ENCODE assay signal across 1 cellular context in the genomic region with DNA sequence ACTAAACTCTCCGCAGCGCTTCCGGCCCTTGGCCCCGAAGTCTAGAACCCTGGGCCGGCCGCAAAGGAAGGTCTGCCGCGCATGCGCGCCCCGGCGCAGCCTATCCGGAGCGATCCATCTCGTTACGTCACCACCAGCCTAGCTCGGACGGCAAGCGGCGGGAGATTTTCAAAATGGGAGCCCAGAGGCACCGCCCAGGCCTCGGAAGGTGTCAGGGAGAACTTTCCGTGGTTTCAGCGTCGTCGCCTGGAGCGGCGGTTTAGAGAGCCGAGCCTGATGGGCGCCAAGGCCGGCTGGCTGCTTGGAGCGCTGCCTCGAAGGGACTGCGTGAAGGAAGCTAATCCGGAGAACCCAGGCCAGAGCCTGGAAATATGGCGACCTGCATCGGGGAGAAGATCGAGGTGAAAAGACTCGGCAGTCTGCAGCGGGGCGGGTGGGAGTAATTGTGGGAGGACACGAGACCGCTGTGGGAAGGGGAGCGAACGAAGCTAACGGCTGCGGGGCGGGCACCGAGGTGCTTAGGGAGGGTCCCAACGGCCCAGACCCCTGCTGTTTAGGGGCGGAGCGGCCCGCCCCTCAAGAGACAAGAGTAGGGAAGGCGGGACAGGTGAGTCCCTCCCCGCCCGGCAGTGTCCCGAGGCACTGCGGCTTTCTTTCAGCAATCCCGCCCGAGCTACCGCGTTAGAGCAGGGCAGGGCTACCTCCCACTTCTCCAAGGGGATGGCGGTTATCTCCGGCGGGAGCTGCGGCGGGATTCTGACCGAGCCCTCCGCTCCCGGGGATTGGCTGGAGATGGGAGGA.
TF ChIP-seq lines count a peak whose summit lies in the region.

Gene PLK4 (plus strand): TSS at position 130 of the 801 bp plus-strand sequence. CDS start 242 bp downstream, at position 372.

TF ChIP-seq in K562, 482 proteins besides CTCF, POLR2A, EP300 and RAD21 (continued from another document and continues in another):
- TF ChIP-seq CEBPG (CRISPR knock-in tag; IDR thresholded peaks at IDR 0.05) (peak; percentile 74; the same call in 1 of the 2 replicates), CEBPG (tag; conservative IDR thresholded peaks at IDR 0.05 in 1 of 2, IDR thresholded peaks at IDR 0.05 in 1 of 2) (peak; percentile 27 to 62; a peak in 2 of 4 replicates), ATF1 (CRISPR knock-in tag; IDR thresholded peaks at IDR 0.05) (peak; percentile 41; the same call in 1 of the 2 replicates), ATF1 (tag; IDR thresholded peaks at IDR 0.05) (peak; percentile 96), TBP (optimal IDR thresholded peaks at IDR 0.05; ENCODE audit: low read depth, low read length) (peak; percentile 94), ZNF830 (CRISPR knock-in tag; IDR thresholded peaks at IDR 0.05) (no peak), ZNF239 (CRISPR knock-in tag; IDR thresholded peaks at IDR 0.05) (no peak), SLC30A9 (CRISPR knock-in tag; IDR thresholded peaks at IDR 0.05) (no peak), TFAP4 (CRISPR knock-in tag; IDR thresholded peaks at IDR 0.05; ENCODE audit: borderline replicate concordance) (peak; percentile 70), ZNF766 (CRISPR knock-in tag; conservative IDR thresholded peaks at IDR 0.05) (0 out of 2 replicates have a peak, but pooled peaks have one; percentile 37), GTF2A2 (tag; IDR thresholded peaks at IDR 0.05) (no peak), NR4A1 (CRISPR knock-in tag; IDR thresholded peaks at IDR 0.05) (no peak), NR4A1 (tag; IDR thresholded peaks at IDR 0.05) (no peak), CREB1 (IDR thresholded peaks at IDR 0.05) (peak; percentile 80), CREB1 (CRISPR knock-in tag; IDR thresholded peaks at IDR 0.05) (peak; percentile 87), ZNF124 (CRISPR knock-in tag; IDR thresholded peaks at IDR 0.05) (no peak), ZNF668 (CRISPR knock-in tag; IDR thresholded peaks at IDR 0.05) (no peak), HDAC2 (IDR thresholded peaks at IDR 0.05) (peak; percentile 47), HDGF (IDR thresholded peaks at IDR 0.05) (no peak), NCOA2 (IDR thresholded peaks at IDR 0.05; ENCODE audit: partially characterized antibody in 2 of 2) (no peak), TSC22D4 (tag; IDR thresholded peaks at IDR 0.05) (no peak), RBM17 (IDR thresholded peaks at IDR 0.05; ENCODE audit: borderline replicate concordance, low read depth, low read length) (no peak), RNF2 (IDR thresholded peaks at IDR 0.05) (no peak), ZNF263 (CRISPR knock-in tag; IDR thresholded peaks at IDR 0.05; ENCODE audit: borderline replicate concordance) (no peak), PHB2 (IDR thresholded peaks at IDR 0.05; ENCODE audit: low read depth) (no peak), ZC3H8 (IDR thresholded peaks at IDR 0.05) (no peak), TEAD2 (tag; IDR thresholded peaks at IDR 0.05) (no peak), STAG1 (CRISPR knock-in tag; IDR thresholded peaks at IDR 0.05; ENCODE audit: borderline replicate concordance) (no peak), CLOCK (CRISPR knock-in tag; IDR thresholded peaks at IDR 0.05; ENCODE audit: borderline replicate concordance) (no peak), ZNF609 (CRISPR knock-in tag; IDR thresholded peaks at IDR 0.05; ENCODE audit: borderline replicate concordance) (no peak), BRD9 (IDR thresholded peaks at IDR 0.05; ENCODE audit: low read depth, partially characterized antibody) (peak; percentile 70), HMG20B (CRISPR knock-in tag; IDR thresholded peaks at IDR 0.05) (no peak), NUFIP1 (IDR thresholded peaks at IDR 0.05; ENCODE audit: partially characterized antibody) (no peak), MED1 (CRISPR knock-in tag; IDR thresholded peaks at IDR 0.05; ENCODE audit: borderline replicate concordance) (no peak), SP2 (IDR thresholded peaks at IDR 0.05; ENCODE audit: extremely low read depth, low read depth, low read length, poor library complexity, severe bottlenecking) (no peak), NFIX (CRISPR knock-in tag; IDR thresholded peaks at IDR 0.05; ENCODE audit: low read depth) (no peak), ETV1 (tag; conservative IDR thresholded peaks at IDR 0.05; ENCODE audit: low read depth) (no peak; the same call in 1 of the 2 replicates), RBM15 (IDR thresholded peaks at IDR 0.05; ENCODE audit: insufficient read depth, low read length) (no peak), MAZ (CRISPR knock-in tag; conservative IDR thresholded peaks at IDR 0.05 in 1 of 2, IDR thresholded peaks at IDR 0.05 in 1 of 2) (peak in 1 of 2 experiments; percentile 71; a peak in 2 of 4 replicates), ZNF695 (CRISPR knock-in tag; IDR thresholded peaks at IDR 0.05) (no peak), MBD2 (IDR thresholded peaks at IDR 0.05; ENCODE audit: borderline replicate concordance, low read depth) (peak; percentile 42; the same call in 1 of the 2 replicates), SIN3A (IDR thresholded peaks at IDR 0.05; ENCODE audit: borderline replicate concordance in 2 of 2, control insufficient read depth in 1 of 2, low read depth in 2 of 2, low read length in 2 of 2) (peak; percentile 39 to 82; a peak in 2 of 4 replicates)
- TF ChIP-seq, protein P1, sequence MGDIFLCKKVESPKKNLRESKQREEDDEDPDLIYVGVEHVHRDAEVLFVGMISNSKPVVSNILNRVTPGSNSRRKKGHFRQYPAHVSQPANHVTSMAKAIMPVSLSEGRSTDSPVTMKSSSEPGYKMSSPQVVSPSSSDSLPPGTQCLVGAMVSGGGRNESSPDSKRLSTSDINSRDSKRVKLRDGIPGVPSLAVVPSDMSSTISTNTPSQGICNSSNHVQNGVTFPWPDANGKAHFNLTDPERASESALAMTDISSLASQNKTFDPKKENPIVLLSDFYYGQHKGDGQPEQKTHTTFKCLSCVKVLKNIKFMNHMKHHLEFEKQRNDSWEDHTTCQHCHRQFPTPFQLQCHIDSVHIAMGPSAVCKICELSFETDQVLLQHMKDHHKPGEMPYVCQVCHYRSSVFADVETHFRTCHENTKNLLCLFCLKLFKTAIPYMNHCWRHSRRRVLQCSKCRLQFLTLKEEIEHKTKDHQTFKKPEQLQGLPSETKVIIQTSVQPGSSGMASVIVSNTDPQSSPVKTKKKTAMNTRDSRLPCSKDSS (IDR thresholded peaks at IDR 0.05; ENCODE audit: low read depth, partially characterized antibody): no peak
- TF ChIP-seq, protein P2, sequence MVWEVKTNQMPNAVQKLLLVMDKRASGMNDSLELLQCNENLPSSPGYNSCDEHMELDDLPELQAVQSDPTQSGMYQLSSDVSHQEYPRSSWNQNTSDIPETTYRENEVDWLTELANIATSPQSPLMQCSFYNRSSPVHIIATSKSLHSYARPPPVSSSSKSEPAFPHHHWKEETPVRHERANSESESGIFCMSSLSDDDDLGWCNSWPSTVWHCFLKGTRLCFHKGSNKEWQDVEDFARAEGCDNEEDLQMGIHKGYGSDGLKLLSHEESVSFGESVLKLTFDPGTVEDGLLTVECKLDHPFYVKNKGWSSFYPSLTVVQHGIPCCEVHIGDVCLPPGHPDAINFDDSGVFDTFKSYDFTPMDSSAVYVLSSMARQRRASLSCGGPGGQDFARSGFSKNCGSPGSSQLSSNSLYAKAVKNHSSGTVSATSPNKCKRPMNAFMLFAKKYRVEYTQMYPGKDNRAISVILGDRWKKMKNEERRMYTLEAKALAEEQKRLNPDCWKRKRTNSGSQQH (CRISPR knock-in tag; IDR thresholded peaks at IDR 0.05): no peak
- TF ChIP-seq, protein P3, sequence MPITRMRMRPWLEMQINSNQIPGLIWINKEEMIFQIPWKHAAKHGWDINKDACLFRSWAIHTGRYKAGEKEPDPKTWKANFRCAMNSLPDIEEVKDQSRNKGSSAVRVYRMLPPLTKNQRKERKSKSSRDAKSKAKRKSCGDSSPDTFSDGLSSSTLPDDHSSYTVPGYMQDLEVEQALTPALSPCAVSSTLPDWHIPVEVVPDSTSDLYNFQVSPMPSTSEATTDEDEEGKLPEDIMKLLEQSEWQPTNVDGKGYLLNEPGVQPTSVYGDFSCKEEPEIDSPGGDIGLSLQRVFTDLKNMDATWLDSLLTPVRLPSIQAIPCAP (CRISPR knock-in tag; IDR thresholded peaks at IDR 0.05; ENCODE audit: borderline replicate concordance): no peak
- TF ChIP-seq, protein P4, sequence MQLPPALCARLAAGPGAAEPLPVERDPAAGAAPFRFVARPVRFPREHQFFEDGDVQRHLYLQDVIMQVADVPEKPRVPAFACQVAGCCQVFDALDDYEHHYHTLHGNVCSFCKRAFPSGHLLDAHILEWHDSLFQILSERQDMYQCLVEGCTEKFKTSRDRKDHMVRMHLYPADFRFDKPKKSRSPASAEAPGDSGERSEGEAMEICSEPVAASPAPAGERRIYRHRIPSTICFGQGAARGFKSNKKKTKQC (CRISPR knock-in tag; IDR thresholded peaks at IDR 0.05): peak; percentile 76; the same call in 1 of the 2 replicates
- TF ChIP-seq, protein P5, sequence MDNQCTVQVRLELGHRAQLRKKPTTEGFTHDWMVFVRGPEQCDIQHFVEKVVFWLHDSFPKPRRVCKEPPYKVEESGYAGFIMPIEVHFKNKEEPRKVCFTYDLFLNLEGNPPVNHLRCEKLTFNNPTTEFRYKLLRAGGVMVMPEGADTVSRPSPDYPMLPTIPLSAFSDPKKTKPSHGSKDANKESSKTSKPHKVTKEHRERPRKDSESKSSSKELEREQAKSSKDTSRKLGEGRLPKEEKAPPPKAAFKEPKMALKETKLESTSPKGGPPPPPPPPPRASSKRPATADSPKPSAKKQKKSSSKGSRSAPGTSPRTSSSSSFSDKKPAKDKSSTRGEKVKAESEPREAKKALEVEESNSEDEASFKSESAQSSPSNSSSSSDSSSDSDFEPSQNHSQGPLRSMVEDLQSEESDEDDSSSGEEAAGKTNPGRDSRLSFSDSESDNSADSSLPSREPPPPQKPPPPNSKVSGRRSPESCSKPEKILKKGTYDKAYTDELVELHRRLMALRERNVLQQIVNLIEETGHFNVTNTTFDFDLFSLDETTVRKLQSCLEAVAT (IDR thresholded peaks at IDR 0.05): peak; percentile 29 to 54; a peak in 2 of 4 replicates
- TF ChIP-seq, protein P6, sequence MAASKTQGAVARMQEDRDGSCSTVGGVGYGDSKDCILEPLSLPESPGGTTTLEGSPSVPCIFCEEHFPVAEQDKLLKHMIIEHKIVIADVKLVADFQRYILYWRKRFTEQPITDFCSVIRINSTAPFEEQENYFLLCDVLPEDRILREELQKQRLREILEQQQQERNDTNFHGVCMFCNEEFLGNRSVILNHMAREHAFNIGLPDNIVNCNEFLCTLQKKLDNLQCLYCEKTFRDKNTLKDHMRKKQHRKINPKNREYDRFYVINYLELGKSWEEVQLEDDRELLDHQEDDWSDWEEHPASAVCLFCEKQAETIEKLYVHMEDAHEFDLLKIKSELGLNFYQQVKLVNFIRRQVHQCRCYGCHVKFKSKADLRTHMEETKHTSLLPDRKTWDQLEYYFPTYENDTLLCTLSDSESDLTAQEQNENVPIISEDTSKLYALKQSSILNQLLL (CRISPR knock-in tag; IDR thresholded peaks at IDR 0.05; ENCODE audit: borderline replicate concordance): no peak
